8 cellular contexts compared by ENCODE assay signal in the genomic region with DNA sequence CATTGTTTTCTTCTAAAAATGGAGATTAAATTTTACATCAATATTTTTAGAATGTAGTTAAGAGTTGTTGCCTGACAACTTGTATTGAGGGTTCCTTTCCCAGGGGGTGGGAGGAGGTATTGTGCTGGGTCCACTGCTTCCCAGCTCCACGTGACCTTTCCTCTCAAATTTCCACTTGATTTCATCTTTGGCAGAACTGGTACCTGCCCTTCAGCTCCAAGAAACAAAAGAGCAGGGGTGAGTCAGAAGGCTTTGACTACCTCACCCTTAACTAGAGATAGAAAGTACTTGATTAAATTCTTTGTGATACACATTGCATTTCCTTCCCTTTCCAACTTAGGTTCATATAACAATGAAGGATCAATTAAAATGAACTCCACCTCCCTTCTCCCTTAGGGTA. TPM values are rescaled to one million over a fixed set of nuclear protein-coding genes. Genes with fewer than 3 reads are reported as not detected.
DNase-seq lines count a peak whose midpoint lies in the region; ATAC-seq and TF ChIP-seq lines count a peak whose summit lies in the region.

No MANE protein-coding gene starts in this region.

- no peaks in the 10 kb centered on the region for H3K36me3 Mint-ChIP-seq in CD4-positive, alpha-beta T cell (ENCODE audit: low read depth)
- peaks cover 41% of the 10 kb centered on the region for H3K36me3 Mint-ChIP-seq in nephron (ENCODE audit: low read depth)

- peak overlapping the region; percentile 96 for H3K9ac ChIP-seq in endocrine pancreas (ENCODE audit: control insufficient read depth, insufficient read depth, low read length)

- peak overlapping the region; percentile 76 for H3K4me3 ChIP-seq in endocrine pancreas (ENCODE audit: control insufficient read depth, insufficient read depth, low read length)

- H3K27me3 ChIP-seq in CD4-positive, alpha-beta T cell (ENCODE audit: control insufficient read depth, insufficient read depth, low read length) = no peaks in the 10 kb centered on the region
- no peaks in the 10 kb centered on the region for H3K27me3 ChIP-seq in endocrine pancreas (ENCODE audit: control insufficient read depth, insufficient read depth, low read length)

- peaks cover 7% of the 10 kb centered on the region for H3K4me1 ChIP-seq in endocrine pancreas (ENCODE audit: control insufficient read depth, insufficient read depth, low read length)

- H3K9me3 Mint-ChIP-seq in CD4-positive, alpha-beta T cell = no peaks in the 10 kb centered on the region
- H3K9me3 Mint-ChIP-seq in nephron = no peaks in the 10 kb centered on the region

- no peaks in the 10 kb centered on the region for H3K36me3 ChIP-seq in endocrine pancreas (ENCODE audit: control insufficient read depth, insufficient read depth, low read length)

- H3K27me3 Mint-ChIP-seq in CD4-positive, alpha-beta T cell = no peaks in the 10 kb centered on the region
- no peaks in the 10 kb centered on the region for H3K27me3 Mint-ChIP-seq in nephron (ENCODE audit: low read depth)

- intact Hi-C loops in CD4-positive, alpha-beta T cell (cut with DNase I, micrococcal nuclease) = no loop called here

- H3K27ac ChIP-seq in CD4-positive, alpha-beta T cell (ENCODE audit: low read depth, low read length) = no peak overlapping the region

- peak overlapping the region; percentile 92 for H3K4me3 Mint-ChIP-seq in CD4-positive, alpha-beta T cell
- peak overlapping the region; percentile 95 to 98 (median 98) for H3K4me3 Mint-ChIP-seq in nephron

- no peak for ATAC-seq in CD4-positive, alpha-beta T cell (ENCODE audit: poor library complexity)
- no peak for ATAC-seq in HG02870 (IDR thresholded peaks at IDR 0.05; ENCODE audit: unreplicated experiment)

- no peaks in the 10 kb centered on the region for H3K9me3 ChIP-seq in CD4-positive, alpha-beta T cell (ENCODE audit: control insufficient read depth, low read length)
- no peaks in the 10 kb centered on the region for H3K9me3 ChIP-seq in endocrine pancreas (ENCODE audit: control insufficient read depth, low read length)

- CTCF ChIA-PET in CD4-positive, alpha-beta T cell (lab: Charles Lee) = interaction anchor here (1.2 to 1.6 kb wide), 3 partner anchors 19 to 94 kb away, joined by 3 to 4 read pairs (median 3); no protein-coding TSS in a partner anchor

- no peak for DNase-seq in CD4-positive, alpha-beta T cell
- DNase-seq in NCI-H2107 treated with DMSO at 0.1 percent for 48 hours (lab: John Stamatoyannopoulos, UW; ENCODE audit: unreplicated experiment) (peak; percentile 32), occipital lobe (lab: John Stamatoyannopoulos, UW) (no peak), SIG-M5 treated with dmso at 0.1 percent for 504 hours (lab: John Stamatoyannopoulos, UW; ENCODE audit: unreplicated experiment) (no peak)
- no peak for DNase-seq in stimulated activated CD4-positive, alpha-beta T cell treated with anti-CD3 and anti-CD28 coated beads, Interleukin-1b, Interleukin-23, amount 100 ng/mL, for 48 hours

- no peak overlapping the region for H3K27ac Mint-ChIP-seq in CD4-positive, alpha-beta T cell
- peak overlapping the region; percentile 97 to 100 (median 98) for H3K27ac Mint-ChIP-seq in nephron

- H3K4me1 Mint-ChIP-seq in CD4-positive, alpha-beta T cell (ENCODE audit: low read depth) = peaks cover 40% of the 10 kb centered on the region
- H3K4me1 Mint-ChIP-seq in nephron = peaks cover 47% of the 10 kb centered on the region

- no peak for TF ChIP-seq CTCF in CD4-positive, alpha-beta T cell (IDR thresholded peaks at IDR 0.05)
- no peak for TF ChIP-seq CTCF in nephron (IDR thresholded peaks at IDR 0.05; ENCODE audit: unreplicated experiment in 3 of 3)

- POLR2A ChIA-PET in CD4-positive, alpha-beta T cell (lab: Charles Lee) = interaction anchor here (1.0 to 3.4 kb wide), 5 partner anchors 19 to 81 kb away, joined by 3 to 26 read pairs (median 3); partner anchors contain the start of gene TRIM2

RNA-seq across cellular contexts. Expression of gene TRIM2, which starts 19.7 kb away (rescaled TPM):
- total RNA-seq in CD4-positive, alpha-beta T cell = 1 to 10 TPM; 1.9 to 3.4 TPM
- 990 TPM for total RNA-seq in occipital lobe

Comparison
In these comparisons a context has a peak if more than half of its experiments do, and no peak if none do; other contexts are left out.
1. RNA of gene TRIM2, which starts 19.7 kb away (total RNA-seq): 990 TPM in occipital lobe (single experiment); 1.9 to 3.4 TPM in CD4-positive, alpha-beta T cell; every median in the first group is over 100 times any median in the second.